15 cellular contexts compared by ENCODE assay signal in genomic region chr3:156761007-156761406, GRCh38.
DNase-seq lines count a peak whose midpoint lies in the region; ATAC-seq and TF ChIP-seq lines count a peak whose summit lies in the region.
"Had no signal": no experiment of that assay in that cellular context is flagged by ENCODE, and none has a peak within 500 bp of the region (broad histone marks: within the 10 kb centered on the region; RNA-seq: fewer than 3 reads in every experiment).

No MANE protein-coding gene starts in this region.

- no peak overlapping the region for H2AFZ ChIP-seq in neural progenitor cell (replicated peaks)

- peaks cover 14% of the 10 kb centered on the region for H3K9me3 Mint-ChIP-seq in neural progenitor cell
- H3K9me3 Mint-ChIP-seq: dendritic cell treated with granulocyte-macrophage colony-stimulating factor and Interleukin-4, amounts not matched to agents 40 ng/mL and 50 ng/mL, for 4 days had no signal

- no peaks in the 10 kb centered on the region for H3K36me3 Mint-ChIP-seq in neural progenitor cell

- H3K4me3 Mint-ChIP-seq in neural progenitor cell = no peak overlapping the region
- H3K4me3 Mint-ChIP-seq: dendritic cell treated with granulocyte-macrophage colony-stimulating factor and Interleukin-4, amounts not matched to agents 40 ng/mL and 50 ng/mL, for 4 days had no signal

- no peaks in the 10 kb centered on the region for H3K27me3 Mint-ChIP-seq in neural progenitor cell (ENCODE audit: insufficient read depth, low read depth)
- H3K27me3 Mint-ChIP-seq: dendritic cell treated with granulocyte-macrophage colony-stimulating factor and Interleukin-4, amounts not matched to agents 40 ng/mL and 50 ng/mL, for 4 days had no signal

- peak overlapping the region; percentile 80 for H3K27ac Mint-ChIP-seq in neural progenitor cell
- H3K27ac Mint-ChIP-seq: dendritic cell treated with granulocyte-macrophage colony-stimulating factor and Interleukin-4, amounts not matched to agents 40 ng/mL and 50 ng/mL, for 4 days had no signal

- H3K4me1 ChIP-seq in neural progenitor cell = peaks cover 13% of the 10 kb centered on the region

- DNase-seq in KBM-7 (peak; percentile 58), SK-N-MC (ENCODE audit: low read depth, low spot score) (no peak), neural progenitor cell (ENCODE audit: low spot score) (peak; percentile 52), glomerular visceral epithelial cell (ENCODE audit: extremely low spot score) (no peak), globus pallidus (ENCODE audit: low spot score) (no peak)
- no peak for DNase-seq in stimulated activated CD4-positive, alpha-beta T cell treated with anti-CD3 and anti-CD28 coated beads, Interleukin-4, amount 100 ng/mL, for 4 hours
- DNase-seq: activated CD4-positive, CD25-positive, alpha-beta regulatory T cell treated with anti-CD3 and anti-CD28 coated beads, Interleukin-2, amount 50 U/mL, for 72 hours; amniotic stem cell; DMS79 treated with DMSO at 0.1 percent for 48 hours; NCI-H1092; stimulated activated CD4-positive, alpha-beta T cell treated with anti-CD3 and anti-CD28 coated beads, Interleukin-4, amount 100 ng/mL, for 1 hour; stimulated activated naive CD4-positive, alpha-beta T cell had no signal

- peak overlapping the region; percentile 29; the same call in 1 of the 2 replicates for H3K4me3 ChIP-seq in SK-N-MC
- no peak overlapping the region for H3K4me3 ChIP-seq in neural progenitor cell

- in situ Hi-C loops in KBM-7 (cut with MboI; ENCODE audit: low pct_unique_long_range_greater_than_20kb, low sequenced_read_pairs) = no loop called here

- H3F3A ChIP-seq in neural progenitor cell (ENCODE audit: low read depth) = peaks cover 23% of the 10 kb centered on the region

- H3K27me3 ChIP-seq in neural progenitor cell = no peaks in the 10 kb centered on the region

- H3K9me3 ChIP-seq in SK-N-MC (ENCODE audit: low read depth, low read length) = peaks cover 4% of the 10 kb centered on the region; the same call in 1 of the 2 replicates
- H3K9me3 ChIP-seq in neural progenitor cell (ENCODE audit: low read depth) = no peaks in the 10 kb centered on the region

- peaks cover 7% of the 10 kb centered on the region; the same call in 1 of the 2 replicates for H3K36me3 ChIP-seq in SK-N-MC (ENCODE audit: insufficient read depth, low read length)
- no peaks in the 10 kb centered on the region for H3K36me3 ChIP-seq in neural progenitor cell

- H3K9ac ChIP-seq in SK-N-MC (ENCODE audit: insufficient read length) = peak overlapping the region; percentile 4
- no peak overlapping the region for H3K9ac ChIP-seq in neural progenitor cell

- no peaks in the 10 kb centered on the region for H4K20me1 ChIP-seq in neural progenitor cell (ENCODE audit: low read depth)

- H3K4me2 ChIP-seq in neural progenitor cell = peak overlapping the region; percentile 50

- H3K4me1 Mint-ChIP-seq in neural progenitor cell = peaks cover 35% of the 10 kb centered on the region

- H3K79me2 ChIP-seq in neural progenitor cell (ENCODE audit: low read depth) = no peaks in the 10 kb centered on the region

- H3K27ac ChIP-seq in SK-N-MC = peak overlapping the region; percentile 94
- H3K27ac ChIP-seq in neural progenitor cell = peak overlapping the region; percentile 57

- ATAC-seq in GM18498 (IDR thresholded peaks at IDR 0.05; ENCODE audit: unreplicated experiment) (peak; percentile 11), GM21515 (IDR thresholded peaks at IDR 0.05; ENCODE audit: unreplicated experiment) (no peak)

- no peak for TF ChIP-seq CTCF in neural progenitor cell (IDR thresholded peaks at IDR 0.05)

Comparison
In these comparisons a context has a peak if more than half of its experiments do, and no peak if none do; other contexts are left out.
1. DNase-seq: peak in KBM-7 (single experiment) and neural progenitor cell (single experiment); none in SK-N-MC (single experiment), glomerular visceral epithelial cell (single experiment), stimulated activated CD4-positive, alpha-beta T cell treated with anti-CD3 and anti-CD28 coated beads, Interleukin-4, amount 100 ng/mL, for 4 hours (0 of 2) and globus pallidus (single experiment).